1 cellular context compared by ENCODE assay signal in genomic region chr1:95625224-95625623, GRCh38.
TF ChIP-seq lines count a peak whose summit lies in the region.

No MANE protein-coding gene starts in this region.

TF ChIP-seq in liver, 16 proteins besides CTCF, POLR2A, EP300 and RAD21 (continued from another document):
- no peak for TF ChIP-seq REST (IDR thresholded peaks at IDR 0.05)
